In the genomic region with DNA sequence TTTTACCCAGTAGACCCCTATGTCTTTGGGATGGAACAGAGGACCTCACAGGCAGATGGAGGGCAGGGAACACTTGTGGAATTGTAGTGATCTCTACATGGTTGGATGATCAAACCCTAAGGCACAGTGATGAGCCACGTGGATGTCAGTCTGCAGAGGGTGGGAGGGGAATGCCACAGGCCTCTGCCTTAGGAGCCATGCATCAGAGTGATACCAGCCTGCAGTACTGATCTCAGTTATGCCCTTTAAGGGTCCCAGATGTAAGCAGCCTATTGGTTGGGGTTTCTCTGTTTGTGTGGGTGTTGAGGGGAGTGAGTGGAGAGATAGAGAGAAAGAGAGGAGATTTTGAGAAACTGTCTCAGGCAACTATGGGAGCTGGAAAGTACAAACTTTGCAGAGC, we compare ENCODE assay signal across 26 cellular contexts. TPM values are rescaled to one million over a fixed set of nuclear protein-coding genes. Genes with fewer than 3 reads are reported as not detected.
DNase-seq lines count a peak whose midpoint lies in the region; ATAC-seq and TF ChIP-seq lines count a peak whose summit lies in the region.
"Had no signal": no experiment of that assay in that cellular context is flagged by ENCODE, and none has a peak within 500 bp of the region (broad histone marks: within the 10 kb centered on the region; RNA-seq: fewer than 3 reads in every experiment).

No MANE protein-coding gene starts in this region.

- peak; percentile 54 to 69 for ATAC-seq in activated T-cell treated with anti-CD3 and anti-CD28 coated beads, Interleukin-2, amount 50 U/mL, for 72 hours (replicated peaks in 1 of 2)
- peak; percentile 51 for ATAC-seq in stimulated activated effector memory CD8-positive, alpha-beta T cell treated with anti-CD3 and anti-CD28 coated beads, Interleukin-12 subunit alpha, Interleukin-12 subunit beta, amount 100 ng/mL, for 72 hours
- peak; percentile 45 to 81 for ATAC-seq in stimulated activated naive B cell treated with anti-CD40 and anti-IgM and Interleukin-4, amounts not matched to agents 10 μg/mL and 1 μg/mL and 100 μg/mL, for 72 hours (replicated peaks)
- ATAC-seq: A549, GM23338, HCT116 had no signal

- no peaks in the 10 kb centered on the region for H3K27me3 Mint-ChIP-seq in activated CD4-positive, alpha-beta T cell treated with anti-CD3 and anti-CD28 coated beads, Interleukin-2, amount 10 ng/mL, durations not matched to agents 24 days and 14 days
- peaks cover 18% of the 10 kb centered on the region for H3K27me3 Mint-ChIP-seq in activated T-cell treated with anti-CD3 and anti-CD28 coated beads, Interleukin-2, amount 50 U/mL, for 72 hours (ENCODE audit: low read depth)
- peaks cover 43% of the 10 kb centered on the region for H3K27me3 Mint-ChIP-seq in activated T-cell treated with anti-CD3 and anti-CD28 coated beads, Interleukin-2, amount 50 U/mL, for 24 hours
- peaks cover 0 to 5% of the 10 kb centered on the region in 2 donors for H3K27me3 Mint-ChIP-seq in stimulated activated naive B cell treated with anti-CD40 and anti-IgM and Interleukin-4, amounts not matched to agents 10 μg/mL and 1 μg/mL and 100 μg/mL, for 72 hours
- H3K27me3 Mint-ChIP-seq: CD4-positive, alpha-beta T cell had no signal

- no peaks in the 10 kb centered on the region for H3K36me3 ChIP-seq in thyroid gland
- H3K36me3 ChIP-seq: BE2C; BLaER1 treated with 17β-estradiol and CSF1 and Interleukin-3, amounts not matched to agents 10 nM and 100 nM had no signal

- no peak overlapping the region for H3K27ac ChIP-seq in thyroid gland
- H3K27ac ChIP-seq: A549; BLaER1 treated with 17β-estradiol and CSF1 and Interleukin-3, amounts not matched to agents 10 nM and 100 nM had no signal

- no peak overlapping the region for H3K4me3 Mint-ChIP-seq in activated CD4-positive, alpha-beta T cell treated with anti-CD3 and anti-CD28 coated beads, Interleukin-2, amount 10 ng/mL, durations not matched to agents 24 days and 14 days
- H3K4me3 Mint-ChIP-seq in activated T-cell treated with anti-CD3 and anti-CD28 coated beads, Interleukin-2, amount 50 U/mL, for 72 hours = no peak overlapping the region
- H3K4me3 Mint-ChIP-seq in activated T-cell treated with anti-CD3 and anti-CD28 coated beads, Interleukin-2, amount 50 U/mL, for 24 hours = no peak overlapping the region
- no peak overlapping the region for H3K4me3 Mint-ChIP-seq in stimulated activated effector memory CD8-positive, alpha-beta T cell treated with anti-CD3 and anti-CD28 coated beads, Interleukin-12 subunit alpha, Interleukin-12 subunit beta, amount 100 ng/mL, for 72 hours
- no peak overlapping the region for H3K4me3 Mint-ChIP-seq in stimulated activated naive B cell treated with anti-CD40 and anti-IgM and Interleukin-4, amounts not matched to agents 10 μg/mL and 1 μg/mL and 100 μg/mL, for 72 hours
- H3K4me3 Mint-ChIP-seq: CD14-positive monocyte; CD4-positive, alpha-beta T cell; CD8-positive, alpha-beta memory T cell; GM23338; H9 had no signal

- no peaks in the 10 kb centered on the region for H3K9me3 Mint-ChIP-seq in activated CD4-positive, alpha-beta T cell treated with anti-CD3 and anti-CD28 coated beads, Interleukin-2, amount 10 ng/mL, durations not matched to agents 24 days and 14 days
- no peaks in the 10 kb centered on the region for H3K9me3 Mint-ChIP-seq in activated T-cell treated with anti-CD3 and anti-CD28 coated beads, Interleukin-2, amount 50 U/mL, for 72 hours
- no peaks in the 10 kb centered on the region for H3K9me3 Mint-ChIP-seq in activated T-cell treated with anti-CD3 and anti-CD28 coated beads, Interleukin-2, amount 50 U/mL, for 24 hours
- no peaks in the 10 kb centered on the region for H3K9me3 Mint-ChIP-seq in stimulated activated effector memory CD8-positive, alpha-beta T cell treated with anti-CD3 and anti-CD28 coated beads, Interleukin-12 subunit alpha, Interleukin-12 subunit beta, amount 100 ng/mL, for 72 hours
- H3K9me3 Mint-ChIP-seq in stimulated activated naive B cell treated with anti-CD40 and anti-IgM and Interleukin-4, amounts not matched to agents 10 μg/mL and 1 μg/mL and 100 μg/mL, for 72 hours = no peaks in the 10 kb centered on the region
- H3K9me3 Mint-ChIP-seq: CD4-positive, alpha-beta T cell; CD8-positive, alpha-beta memory T cell had no signal

- no peak for TF ChIP-seq POLR2A in thyroid gland (IDR thresholded peaks at IDR 0.05)

- H3K4me1 ChIP-seq in thyroid gland = no peaks in the 10 kb centered on the region
- H3K4me1 ChIP-seq: A549; BE2C; BLaER1 treated with 17β-estradiol and CSF1 and Interleukin-3, amounts not matched to agents 10 nM and 100 nM had no signal

- H3K27ac Mint-ChIP-seq in activated CD4-positive, alpha-beta T cell treated with anti-CD3 and anti-CD28 coated beads, Interleukin-2, amount 10 ng/mL, durations not matched to agents 24 days and 14 days = no peak overlapping the region
- H3K27ac Mint-ChIP-seq in activated T-cell treated with anti-CD3 and anti-CD28 coated beads, Interleukin-2, amount 50 U/mL, for 72 hours = no peak overlapping the region
- no peak overlapping the region for H3K27ac Mint-ChIP-seq in activated T-cell treated with anti-CD3 and anti-CD28 coated beads, Interleukin-2, amount 50 U/mL, for 24 hours
- no peak overlapping the region for H3K27ac Mint-ChIP-seq in stimulated activated effector memory CD8-positive, alpha-beta T cell treated with anti-CD3 and anti-CD28 coated beads, Interleukin-12 subunit alpha, Interleukin-12 subunit beta, amount 100 ng/mL, for 72 hours
- H3K27ac Mint-ChIP-seq in stimulated activated naive B cell treated with anti-CD40 and anti-IgM and Interleukin-4, amounts not matched to agents 10 μg/mL and 1 μg/mL and 100 μg/mL, for 72 hours = no peak overlapping the region
- H3K27ac Mint-ChIP-seq: CD14-positive monocyte; CD4-positive, alpha-beta T cell; CD8-positive, alpha-beta memory T cell; GM23338; H9 had no signal

- no peaks in the 10 kb centered on the region for H3K4me1 Mint-ChIP-seq in activated CD4-positive, alpha-beta T cell treated with anti-CD3 and anti-CD28 coated beads, Interleukin-2, amount 10 ng/mL, durations not matched to agents 24 days and 14 days
- H3K4me1 Mint-ChIP-seq in activated T-cell treated with anti-CD3 and anti-CD28 coated beads, Interleukin-2, amount 50 U/mL, for 72 hours (ENCODE audit: low read depth) = no peaks in the 10 kb centered on the region
- H3K4me1 Mint-ChIP-seq in activated T-cell treated with anti-CD3 and anti-CD28 coated beads, Interleukin-2, amount 50 U/mL, for 24 hours (ENCODE audit: low read depth) = no peaks in the 10 kb centered on the region
- no peaks in the 10 kb centered on the region for H3K4me1 Mint-ChIP-seq in stimulated activated effector memory CD8-positive, alpha-beta T cell treated with anti-CD3 and anti-CD28 coated beads, Interleukin-12 subunit alpha, Interleukin-12 subunit beta, amount 100 ng/mL, for 72 hours
- H3K4me1 Mint-ChIP-seq in stimulated activated naive B cell treated with anti-CD40 and anti-IgM and Interleukin-4, amounts not matched to agents 10 μg/mL and 1 μg/mL and 100 μg/mL, for 72 hours = no peaks in the 10 kb centered on the region
- H3K4me1 Mint-ChIP-seq: CD14-positive monocyte; CD8-positive, alpha-beta memory T cell; GM23338; H9 had no signal

- H3K36me3 Mint-ChIP-seq in activated CD4-positive, alpha-beta T cell treated with anti-CD3 and anti-CD28 coated beads, Interleukin-2, amount 10 ng/mL, durations not matched to agents 24 days and 14 days (ENCODE audit: low read depth) = no peaks in the 10 kb centered on the region
- H3K36me3 Mint-ChIP-seq in activated T-cell treated with anti-CD3 and anti-CD28 coated beads, Interleukin-2, amount 50 U/mL, for 72 hours (ENCODE audit: insufficient read depth in 2 of 2) = no peaks in the 10 kb centered on the region
- no peaks in the 10 kb centered on the region for H3K36me3 Mint-ChIP-seq in activated T-cell treated with anti-CD3 and anti-CD28 coated beads, Interleukin-2, amount 50 U/mL, for 24 hours (ENCODE audit: low read depth)
- no peaks in the 10 kb centered on the region for H3K36me3 Mint-ChIP-seq in stimulated activated effector memory CD8-positive, alpha-beta T cell treated with anti-CD3 and anti-CD28 coated beads, Interleukin-12 subunit alpha, Interleukin-12 subunit beta, amount 100 ng/mL, for 72 hours
- no peaks in the 10 kb centered on the region for H3K36me3 Mint-ChIP-seq in stimulated activated naive B cell treated with anti-CD40 and anti-IgM and Interleukin-4, amounts not matched to agents 10 μg/mL and 1 μg/mL and 100 μg/mL, for 72 hours
- H3K36me3 Mint-ChIP-seq: CD14-positive monocyte; CD8-positive, alpha-beta memory T cell had no signal

- no peaks in the 10 kb centered on the region for H3K9me3 ChIP-seq in thyroid gland
- H3K9me3 ChIP-seq: A549; BE2C; BLaER1 treated with 17β-estradiol and CSF1 and Interleukin-3, amounts not matched to agents 10 nM and 100 nM had no signal

- intact Hi-C loops in activated CD4-positive, alpha-beta T cell treated with anti-CD3 and anti-CD28 coated beads, Interleukin-2, amount 10 ng/mL, durations not matched to agents 24 days and 14 days (cut with micrococcal nuclease) = no loop called here
- intact Hi-C loops in thyroid gland (cut with DNase I) = no loop called here

- H3K4me3 ChIP-seq in thyroid gland (replicated peaks in 1 of 3) = no peak overlapping the region
- H3K4me3 ChIP-seq: A549; BLaER1 treated with 17β-estradiol and CSF1 and Interleukin-3, amounts not matched to agents 10 nM and 100 nM; GM23338 had no signal

- no peak for TF ChIP-seq CTCF in thyroid gland (IDR thresholded peaks at IDR 0.05)

- DNase-seq in activated CD4-positive, alpha-beta T cell treated with anti-CD3 and anti-CD28 coated beads for 48 hours = peak; percentile 3
- no peak for DNase-seq in activated CD4-positive, alpha-beta T cell treated with anti-CD3 and anti-CD28 coated beads, Interleukin-2, amount 10 ng/mL, durations not matched to agents 24 days and 14 days
- DNase-seq in activated T-cell treated with anti-CD3 and anti-CD28 coated beads, Interleukin-2, amount 50 U/mL, for 72 hours = peak; percentile 0 to 2
- no peak for DNase-seq in activated T-cell treated with anti-CD3 and anti-CD28 coated beads, Interleukin-2, amount 50 U/mL, for 24 hours
- no peak for DNase-seq in stimulated activated effector memory CD8-positive, alpha-beta T cell treated with anti-CD3 and anti-CD28 coated beads, Interleukin-12 subunit alpha, Interleukin-12 subunit beta, amount 100 ng/mL, for 72 hours (ENCODE audit: low spot score in 2 of 2)
- DNase-seq in stimulated activated naive B cell treated with anti-CD40 and anti-IgM and Interleukin-4, amounts not matched to agents 10 μg/mL and 1 μg/mL and 100 μg/mL, for 72 hours = no peak
- DNase-seq in COR-L47 (lab: John Stamatoyannopoulos, UW) = no peak
- no peak for DNase-seq in thyroid gland
- DNase-seq: 8988T; ACHN; AML-193; BE2C; Calu3; CD4-positive, alpha-beta T cell; CD8-positive, alpha-beta memory T cell; DMS53; DMS79 treated with DMSO at 0.1 percent for 48 hours; GF-D8; H9 had no signal

- 25 to 40% methylated on average over 1 of the region's 1 CpG for WGBS in thyroid gland, 2 donors

- H3K27me3 ChIP-seq in thyroid gland = no peaks in the 10 kb centered on the region
- H3K27me3 ChIP-seq: BE2C had no signal

RNA-seq across cellular contexts. Expression of a gene that starts 39.9 kb away (rescaled TPM):
- not detected in 2 replicates for total RNA-seq in activated CD4-positive, alpha-beta T cell treated with anti-CD3 and anti-CD28 coated beads, Interleukin-2, amount 10 ng/mL, durations not matched to agents 24 days and 14 days
- total RNA-seq in activated T-cell treated with anti-CD3 and anti-CD28 coated beads, Interleukin-2, amount 50 U/mL, for 72 hours = not detected
- total RNA-seq in thyroid gland = not detected
- total RNA-seq: Calu3; CD4-positive, alpha-beta T cell; CD8-positive, alpha-beta memory T cell; G401; GM23338; H4; H9 had no signal

Comparison
In these comparisons a context has a peak if more than half of its experiments do, and no peak if none do; other contexts are left out.
1. DNase-seq: peak in activated CD4-positive, alpha-beta T cell treated with anti-CD3 and anti-CD28 coated beads for 48 hours (single experiment) and activated T-cell treated with anti-CD3 and anti-CD28 coated beads, Interleukin-2, amount 50 U/mL, for 72 hours (2 of 2); none in activated CD4-positive, alpha-beta T cell treated with anti-CD3 and anti-CD28 coated beads, Interleukin-2, amount 10 ng/mL, durations not matched to agents 24 days and 14 days (single experiment), activated T-cell treated with anti-CD3 and anti-CD28 coated beads, Interleukin-2, amount 50 U/mL, for 24 hours (single experiment), stimulated activated effector memory CD8-positive, alpha-beta T cell treated with anti-CD3 and anti-CD28 coated beads, Interleukin-12 subunit alpha, Interleukin-12 subunit beta, amount 100 ng/mL, for 72 hours (0 of 2), stimulated activated naive B cell treated with anti-CD40 and anti-IgM and Interleukin-4, amounts not matched to agents 10 μg/mL and 1 μg/mL and 100 μg/mL, for 72 hours (single experiment), COR-L47 (single experiment) and thyroid gland (0 of 2).
2. Peak in every context shown above with its lines, with median percentiles within 50 percentile points of each other: ATAC-seq.